8 cellular contexts compared by ENCODE assay signal in genomic region chr7:77247206-77247850, GRCh38. TPM values are rescaled to one million over a fixed set of nuclear protein-coding genes. Genes with fewer than 3 reads are reported as not detected.
DNase-seq lines count a peak whose midpoint lies in the region; ATAC-seq and TF ChIP-seq lines count a peak whose summit lies in the region.

No MANE protein-coding gene starts in this region.

- 34% methylated on average over 3 of the region's 3 CpGs for WGBS in lung, 2 donors

- no peaks in the 10 kb centered on the region for H3K36me3 ChIP-seq in colonic mucosa
- peaks cover 0 to 2% of the 10 kb centered on the region in 2 donors for H3K36me3 ChIP-seq in lung (ENCODE audit: control insufficient read depth in 2 of 2, insufficient read depth in 2 of 2, low read length in 2 of 2)

- H3K27me3 ChIP-seq in colonic mucosa (no peaks in the 10 kb centered on the region), lung (ENCODE audit: control insufficient read depth, insufficient read depth) (no peaks in the 10 kb centered on the region)

- peak; percentile 83 for ATAC-seq in GM18870 (IDR thresholded peaks at IDR 0.05; ENCODE audit: unreplicated experiment)
- ATAC-seq in HG03378 (IDR thresholded peaks at IDR 0.05; ENCODE audit: unreplicated experiment), result peak; percentile 90
- ATAC-seq in lung (ENCODE audit: insufficient read depth, low FRiP score), result peak; percentile 76

- H3K4me3 ChIP-seq in colonic mucosa (no peak overlapping the region), lung (no peak overlapping the region)

- peak; percentile 76 for TF ChIP-seq CTCF in colonic mucosa (IDR thresholded peaks at IDR 0.05)
- peak; percentile 73 for TF ChIP-seq CTCF in lung (IDR thresholded peaks at IDR 0.05; ENCODE audit: control extremely low read depth, extremely low read depth)

- intact Hi-C loops in colonic mucosa (cut with DNase I), result no loop called here

- no peak overlapping the region for H3K9ac ChIP-seq in colonic mucosa (ENCODE audit: low read depth in 2 of 2, low read length in 2 of 2)

- DNase-seq in AG08395 (ENCODE audit: low spot score), result peak; percentile 54
- peak; percentile 8 for DNase-seq in NCI-H524 treated with DMSO at 0.1 percent for 48 hours (lab: John Stamatoyannopoulos, UW)
- DNase-seq in activated CD4-positive, alpha-beta T cell treated with anti-CD3 and anti-CD28 coated beads for 24 hours (ENCODE audit: low read depth in 2 of 2), result peak; percentile 90
- DNase-seq in colonic mucosa, result peak; percentile 88
- DNase-seq in lung (ENCODE audit: low spot score), result peak; percentile 78
- DNase-seq in stimulated activated CD8-positive, alpha-beta memory T cell treated with anti-CD3 and anti-CD28 coated beads, Interleukin-15, amount 100 ng/mL, for 4 hours (ENCODE audit: low read depth in 2 of 2), result peak; percentile 51 to 68

- H3K4me1 ChIP-seq in colonic mucosa (no peaks in the 10 kb centered on the region), lung (ENCODE audit: control insufficient read depth in 2 of 2, insufficient read depth in 2 of 2, low read length in 2 of 2) (peaks cover 2 to 5% of the 10 kb centered on the region in 2 donors)

- H3K27ac ChIP-seq in colonic mucosa (no peak overlapping the region), lung (ENCODE audit: low read depth in 1 of 2, low read length in 1 of 2) (no peak overlapping the region)

- H3K9me3 ChIP-seq in colonic mucosa, result no peaks in the 10 kb centered on the region
- no peaks in the 10 kb centered on the region for H3K9me3 ChIP-seq in lung (ENCODE audit: control insufficient read depth in 2 of 2, insufficient read depth in 1 of 2, low read length in 1 of 2)

RNA-seq across cellular contexts. Expression of gene FGL2, which starts 47.7 kb away (rescaled TPM):
- 10 to 100 TPM in 1 of 2 donors, 1 to 10 TPM in 1; 6.4 to 34.0 TPM for total RNA-seq in colonic mucosa
- total RNA-seq in lung, result 10 to 100 TPM; 16.8 to 21.6 TPM
- polyA plus RNA-seq in lung, result 10 to 100 TPM in 1 of 2 donors, 1 to 10 TPM in 1; 3.3 to 18.4 TPM

Comparison
In these comparisons a context has a peak if more than half of its experiments do, and no peak if none do; other contexts are left out.
1. DNase-seq: peak in every context shown above with its lines; median percentile 90 in activated CD4-positive, alpha-beta T cell treated with anti-CD3 and anti-CD28 coated beads for 24 hours; 88 in colonic mucosa; 78 in lung; 60 in stimulated activated CD8-positive, alpha-beta memory T cell treated with anti-CD3 and anti-CD28 coated beads, Interleukin-15, amount 100 ng/mL, for 4 hours; 54 in AG08395; 8 in NCI-H524 treated with DMSO at 0.1 percent for 48 hours.